ENCODE assay signal across 19 cellular contexts in genomic region chr7:23486002-23486773, GRCh38.
"Had no signal": no experiment of that assay in that cellular context is flagged by ENCODE, and none has a peak within 500 bp of the region (broad histone marks: within the 10 kb centered on the region; RNA-seq: fewer than 3 reads in every experiment).

No MANE protein-coding gene starts in this region.

- H3K27me3 ChIP-seq: vagina had no signal

- H3K9me3 ChIP-seq: psoas muscle, tibial nerve, vagina had no signal

- ATAC-seq: left lobe of liver, psoas muscle, right cardiac atrium had no signal

- H3K4me3 Mint-ChIP-seq: activated naive CD8-positive, alpha-beta T cell treated with anti-CD3 and anti-CD28 coated beads for 36 hours; activated T-helper 1 cell treated with anti-CD3 and anti-CD28 coated beads, Interleukin-12 subunit alpha, Interleukin-12 subunit beta, Interleukin-2, Interleukin-4 antibody, amounts not matched to agents 30 ng/mL and 10 ng/mL and 1 ng/mL, durations not matched to agents 14 hours and 24 hours and 36 hours; stimulated activated naive CD8-positive, alpha-beta T cell treated with anti-CD3 and anti-CD28 coated beads, Interleukin-15, Interleukin-2, amounts not matched to agents 100 ng/mL and 50 ng/mL, for 24 hours had no signal

- H3K4me3 ChIP-seq: lung, psoas muscle, skin epidermis, tibial nerve, vagina had no signal

- H3K9me3 Mint-ChIP-seq: activated naive CD8-positive, alpha-beta T cell treated with anti-CD3 and anti-CD28 coated beads for 36 hours; activated T-helper 1 cell treated with anti-CD3 and anti-CD28 coated beads, Interleukin-12 subunit alpha, Interleukin-12 subunit beta, Interleukin-2, Interleukin-4 antibody, amounts not matched to agents 30 ng/mL and 10 ng/mL and 1 ng/mL, durations not matched to agents 14 hours and 24 hours and 36 hours; stimulated activated naive CD8-positive, alpha-beta T cell treated with anti-CD3 and anti-CD28 coated beads, Interleukin-15, Interleukin-2, amounts not matched to agents 100 ng/mL and 50 ng/mL, for 24 hours had no signal

- H3K36me3 ChIP-seq: vagina had no signal

- DNase-seq: activated CD4-positive, alpha-beta T cell treated with anti-CD3 and anti-CD28 coated beads, Interleukin-2, amount 50 U/mL, for 48 hours; activated naive CD8-positive, alpha-beta T cell treated with anti-CD3 and anti-CD28 coated beads for 36 hours; amniotic stem cell; dermis blood vessel endothelial cell; effector memory CD4-positive, alpha-beta T cell; hippocampal formation; kidney; midbrain; psoas muscle; right cardiac atrium; stimulated activated CD4-positive, alpha-beta T cell treated with anti-CD3 and anti-CD28 coated beads, Interleukin-2, amount 100 ng/mL, for 48 hours had no signal

- H3K27ac ChIP-seq: psoas muscle, skin epidermis, tibial nerve, vagina, VCaP had no signal

- H3K27ac Mint-ChIP-seq: activated naive CD8-positive, alpha-beta T cell treated with anti-CD3 and anti-CD28 coated beads for 36 hours; activated T-helper 1 cell treated with anti-CD3 and anti-CD28 coated beads, Interleukin-12 subunit alpha, Interleukin-12 subunit beta, Interleukin-2, Interleukin-4 antibody, amounts not matched to agents 30 ng/mL and 10 ng/mL and 1 ng/mL, durations not matched to agents 14 hours and 24 hours and 36 hours; stimulated activated naive CD8-positive, alpha-beta T cell treated with anti-CD3 and anti-CD28 coated beads, Interleukin-15, Interleukin-2, amounts not matched to agents 100 ng/mL and 50 ng/mL, for 24 hours had no signal

- H3K4me1 ChIP-seq: psoas muscle, tibial nerve had no signal
